ENCODE assay signal across 1 cellular context in genomic region chr22:27668828-27669797, GRCh38.
A peak's percentile ranks its signal among the peaks of the same experiment; 100 is the strongest.
TF ChIP-seq lines count a peak whose summit lies in the region.

No MANE protein-coding gene starts in this region.

TF ChIP-seq in HepG2, 621 proteins besides CTCF, POLR2A, EP300 and RAD21 (continued from another document and continues in another):
- TF ChIP-seq PRDM15 (CRISPR knock-in tag; IDR thresholded peaks at IDR 0.05) (no peak), ESRRA (CRISPR knock-in tag; IDR thresholded peaks at IDR 0.05; ENCODE audit: low read depth) (no peak), ZNF496 (CRISPR knock-in tag; IDR thresholded peaks at IDR 0.05; ENCODE audit: insufficient replicate concordance) (no peak), ZNF33B (CRISPR knock-in tag; IDR thresholded peaks at IDR 0.05) (no peak), TP53 (CRISPR knock-in tag; conservative IDR thresholded peaks at IDR 0.05) (no peak), ZNF598 (CRISPR knock-in tag; IDR thresholded peaks at IDR 0.05; ENCODE audit: borderline replicate concordance) (no peak), TIGD3 (CRISPR knock-in tag; IDR thresholded peaks at IDR 0.05; ENCODE audit: borderline replicate concordance) (no peak), PLSCR1 (CRISPR knock-in tag; IDR thresholded peaks at IDR 0.05; ENCODE audit: borderline replicate concordance) (no peak), ZNF766 (CRISPR knock-in tag; IDR thresholded peaks at IDR 0.05; ENCODE audit: borderline replicate concordance) (no peak), SAP130 (CRISPR knock-in tag; IDR thresholded peaks at IDR 0.05; ENCODE audit: low read depth) (peak; percentile 72), ZNF589 (CRISPR knock-in tag; conservative IDR thresholded peaks at IDR 0.05) (no peak), TBX3 (IDR thresholded peaks at IDR 0.05; ENCODE audit: borderline replicate concordance) (peak; percentile 32; the same call in 1 of the 2 replicates), MXD1 (CRISPR knock-in tag; IDR thresholded peaks at IDR 0.05) (no peak), GPBP1L1 (CRISPR knock-in tag; IDR thresholded peaks at IDR 0.05) (no peak), KLF6 (CRISPR knock-in tag; IDR thresholded peaks at IDR 0.05) (no peak), ZNF891 (CRISPR knock-in tag; IDR thresholded peaks at IDR 0.05) (no peak), ARID3A (IDR thresholded peaks at IDR 0.05; ENCODE audit: low read depth, low read length) (no peak), HNRNPLL (IDR thresholded peaks at IDR 0.05; ENCODE audit: low read depth, low read length, poor library complexity, severe bottlenecking) (no peak), ZNF770 (CRISPR knock-in tag; IDR thresholded peaks at IDR 0.05) (no peak), ZNF292 (CRISPR knock-in tag; IDR thresholded peaks at IDR 0.05; ENCODE audit: borderline replicate concordance, low read depth) (peak; percentile 45; the same call in 1 of the 2 replicates), MAX (IDR thresholded peaks at IDR 0.05) (peak; percentile 27; the same call in 1 of the 2 replicates), TOE1 (CRISPR knock-in tag; IDR thresholded peaks at IDR 0.05) (no peak), HDAC6 (IDR thresholded peaks at IDR 0.05; ENCODE audit: low read depth, low read length) (no peak), ZNF121 (CRISPR knock-in tag; IDR thresholded peaks at IDR 0.05) (peak; percentile 51; the same call in 1 of the 2 replicates), ZNF263 (CRISPR knock-in tag; IDR thresholded peaks at IDR 0.05) (no peak), HIC2 (CRISPR knock-in tag; IDR thresholded peaks at IDR 0.05; ENCODE audit: low read depth) (peak; percentile 89), GATAD2A (CRISPR knock-in tag; IDR thresholded peaks at IDR 0.05) (peak; percentile 51), CEBPB (IDR thresholded peaks at IDR 0.05; ENCODE audit: borderline replicate concordance, low read depth, low read length) (no peak), GATA4 (IDR thresholded peaks at IDR 0.05; ENCODE audit: borderline replicate concordance, low read depth) (no peak), PHF21A (CRISPR knock-in tag; IDR thresholded peaks at IDR 0.05) (peak; percentile 44; the same call in 1 of the 2 replicates), RBFOX2 (IDR thresholded peaks at IDR 0.05; ENCODE audit: low read depth, low read length) (no peak), HMGXB4 (CRISPR knock-in tag; IDR thresholded peaks at IDR 0.05; ENCODE audit: borderline replicate concordance in 1 of 2, low read depth in 1 of 2) (no peak), JUN (CRISPR knock-in tag; IDR thresholded peaks at IDR 0.05) (no peak), ZMAT3 (CRISPR knock-in tag; conservative IDR thresholded peaks at IDR 0.05) (no peak), ZNF724P (CRISPR knock-in tag; IDR thresholded peaks at IDR 0.05; ENCODE audit: borderline replicate concordance) (no peak), ZNF547 (CRISPR knock-in tag; IDR thresholded peaks at IDR 0.05) (no peak), ZSCAN30 (CRISPR knock-in tag; IDR thresholded peaks at IDR 0.05) (no peak), TFAP4 (IDR thresholded peaks at IDR 0.05; ENCODE audit: borderline replicate concordance, low read depth) (peak; percentile 73; the same call in 1 of the 2 replicates), ZNF775 (CRISPR knock-in tag; IDR thresholded peaks at IDR 0.05; ENCODE audit: borderline replicate concordance) (no peak), EHMT2 (IDR thresholded peaks at IDR 0.05; ENCODE audit: borderline replicate concordance, low read depth, low read length) (0 out of 2 replicates have a peak, but pooled peaks have one; percentile 22), ZNF562 (CRISPR knock-in tag; IDR thresholded peaks at IDR 0.05; ENCODE audit: borderline replicate concordance) (no peak), ZSCAN29 (CRISPR knock-in tag; conservative IDR thresholded peaks at IDR 0.05) (no peak), NR3C1 (CRISPR knock-in tag; IDR thresholded peaks at IDR 0.05) (no peak), ZNF607 (CRISPR knock-in tag; IDR thresholded peaks at IDR 0.05; ENCODE audit: borderline replicate concordance) (no peak), MZF1 (CRISPR knock-in tag; IDR thresholded peaks at IDR 0.05; ENCODE audit: borderline replicate concordance) (no peak), DMAP1 (CRISPR knock-in tag; IDR thresholded peaks at IDR 0.05) (0 out of 2 replicates have a peak, but pooled peaks have one; percentile 8), ZNF761 (CRISPR knock-in tag; conservative IDR thresholded peaks at IDR 0.05) (no peak), FOXA3 (CRISPR knock-in tag; IDR thresholded peaks at IDR 0.05) (peak; percentile 33; the same call in 1 of the 2 replicates), HOXA5 (CRISPR knock-in tag; IDR thresholded peaks at IDR 0.05) (no peak), DNMT3B (CRISPR knock-in tag; conservative IDR thresholded peaks at IDR 0.05) (no peak), GLI4 (CRISPR knock-in tag; IDR thresholded peaks at IDR 0.05; ENCODE audit: borderline replicate concordance) (no peak), TBP (CRISPR knock-in tag; IDR thresholded peaks at IDR 0.05) (no peak), PHF5A (CRISPR knock-in tag; IDR thresholded peaks at IDR 0.05; ENCODE audit: low read depth, unreplicated experiment) (no peak), EZH2 (conservative IDR thresholded peaks at IDR 0.05; ENCODE audit: low read depth, low read length) (no peak), RORA (CRISPR knock-in tag; IDR thresholded peaks at IDR 0.05) (no peak)
